In the genomic region with DNA sequence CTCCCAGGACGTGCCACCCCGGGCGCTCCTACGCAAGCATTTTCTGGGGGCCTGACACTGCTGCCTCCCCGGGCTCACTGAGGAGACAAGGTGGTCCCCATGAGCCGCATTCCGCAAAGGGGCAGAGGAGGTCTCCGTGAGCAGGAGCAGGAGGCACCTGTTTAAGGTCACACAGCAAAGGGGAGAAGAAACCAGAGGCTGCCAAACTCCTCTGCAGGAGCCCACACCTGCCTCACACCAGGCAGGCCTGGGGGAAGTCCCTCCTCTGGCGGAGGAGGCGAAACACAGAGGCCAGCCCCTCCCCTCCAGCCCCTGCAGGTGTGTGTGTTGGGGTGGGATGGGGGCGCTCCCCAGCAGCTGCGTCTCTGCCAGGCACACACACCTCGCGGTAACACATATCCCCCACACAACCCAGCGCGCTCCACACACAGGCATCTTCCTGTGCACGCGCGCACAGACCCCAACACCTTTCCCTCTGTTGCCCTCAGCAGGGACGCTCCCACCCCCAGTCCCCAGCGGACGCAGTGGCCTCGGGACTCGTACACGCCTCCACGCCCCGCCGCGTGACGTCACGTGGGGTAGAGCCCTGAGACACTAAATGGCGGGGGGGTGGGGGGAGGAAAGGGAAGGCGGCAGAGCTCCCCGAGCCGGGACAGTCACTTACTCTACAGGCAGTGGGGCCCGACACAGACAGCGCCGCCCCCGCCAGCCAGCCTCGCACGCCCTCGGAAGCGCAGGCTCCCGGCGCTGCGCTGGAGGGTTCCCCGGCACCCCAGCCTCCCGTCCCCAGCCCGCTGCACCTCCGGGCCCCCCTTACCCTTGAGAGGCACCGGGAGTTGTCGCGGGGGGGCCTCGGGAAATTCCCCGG, we compare ENCODE assay signal across 8 cellular contexts. TPM values are rescaled to one million over a fixed set of nuclear protein-coding genes. Genes with fewer than 3 reads are reported as not detected.
DNase-seq lines count a peak whose midpoint lies in the region; ATAC-seq and TF ChIP-seq lines count a peak whose summit lies in the region.

No MANE protein-coding gene starts in this region.

- no peak for TF ChIP-seq CTCF in gastrocnemius medialis (IDR thresholded peaks at IDR 0.05 in 4 of 5, conservative IDR thresholded peaks at IDR 0.05 in 1 of 5)
- TF ChIP-seq CTCF in testis (IDR thresholded peaks at IDR 0.05) = no peak

- no peaks in the 10 kb centered on the region for H3K27me3 ChIP-seq in effector memory CD4-positive, alpha-beta T cell (replicated peaks; ENCODE audit: control insufficient read depth, insufficient read depth, low read length, poor library complexity, severe bottlenecking)
- H3K27me3 ChIP-seq in gastrocnemius medialis (peaks cover 46 to 70% (median 56%) of the 10 kb centered on the region in 3 donors), testis (no peaks in the 10 kb centered on the region)

- TF ChIP-seq POLR2A in gastrocnemius medialis (IDR thresholded peaks at IDR 0.05) (no peak), testis (IDR thresholded peaks at IDR 0.05) (no peak)

- WGBS in testis, 2 donors = 2 to 4% methylated on average over 15 to 51 of the region's 55 CpGs

- in situ Hi-C loops in gastrocnemius medialis (cut with MboI; ENCODE audit: low sequenced_read_pairs in 4 of 4) = no loop called here

- no peaks in the 10 kb centered on the region for H3K36me3 ChIP-seq in effector memory CD4-positive, alpha-beta T cell (ENCODE audit: control insufficient read depth, insufficient read depth, low read length)
- no peaks in the 10 kb centered on the region for H3K36me3 ChIP-seq in gastrocnemius medialis
- no peaks in the 10 kb centered on the region for H3K36me3 ChIP-seq in testis (ENCODE audit: low read depth, missing control alignments)

- peak; percentile 85 for DNase-seq in COLO668 (lab: John Stamatoyannopoulos, UW; ENCODE audit: unreplicated experiment)
- DNase-seq in activated CD4-positive, alpha-beta T cell treated with anti-CD3 and anti-CD28 coated beads for 1 hour = peak; percentile 75
- DNase-seq in effector memory CD4-positive, alpha-beta T cell = peak; percentile 85 to 89 (median 86)
- DNase-seq in gastrocnemius medialis = no peak
- no peak for DNase-seq in KG1 (lab: John Stamatoyannopoulos, UW)
- no peak for DNase-seq in testis

- intact Hi-C loops in gastrocnemius medialis (cut with DNase I; ENCODE audit: low total_unique reads) = no loop called here
- intact Hi-C loops in testis (cut with DNase I; ENCODE audit: low total_unique reads) = no loop called here

- no peaks in the 10 kb centered on the region for H3K9me3 ChIP-seq in effector memory CD4-positive, alpha-beta T cell (ENCODE audit: control insufficient read depth, low read length)
- H3K9me3 ChIP-seq in gastrocnemius medialis (no peaks in the 10 kb centered on the region), testis (no peaks in the 10 kb centered on the region)

- ATAC-seq in GM19372 (IDR thresholded peaks at IDR 0.05; ENCODE audit: low read depth, unreplicated experiment) = peak; percentile 74
- ATAC-seq in HG03442 (IDR thresholded peaks at IDR 0.05; ENCODE audit: unreplicated experiment) = peak; percentile 68
- no peak for ATAC-seq in gastrocnemius medialis

- peaks cover 54% of the 10 kb centered on the region for H3K4me1 ChIP-seq in effector memory CD4-positive, alpha-beta T cell (ENCODE audit: control insufficient read depth, insufficient read depth, low read length, poor library complexity, severe bottlenecking)
- H3K4me1 ChIP-seq in gastrocnemius medialis (peaks cover 0 to 10% of the 10 kb centered on the region in 2 donors), testis (peaks cover 24% of the 10 kb centered on the region)

- peak overlapping the region; percentile 58 for H3K4me3 ChIP-seq in effector memory CD4-positive, alpha-beta T cell (ENCODE audit: insufficient read depth, low read depth, low read length, poor library complexity, severe bottlenecking)
- H3K4me3 ChIP-seq in gastrocnemius medialis (peak overlapping the region in 3 of 4 donors; percentile 17 to 32 (median 28)), testis (peak overlapping the region in 1 of 2 donors; percentile 35)

- H3K27ac ChIP-seq in effector memory CD4-positive, alpha-beta T cell (ENCODE audit: insufficient read depth, low read length, poor library complexity, severe bottlenecking) = peak overlapping the region; percentile 84
- H3K27ac ChIP-seq in gastrocnemius medialis (no peak overlapping the region), testis (no peak overlapping the region)

RNA-seq across cellular contexts. Expression of a gene that starts 0.5 kb away (rescaled TPM):
- total RNA-seq in gastrocnemius medialis = not detected
- total RNA-seq in testis = 1 to 10 TPM; 1.5 to 2.5 TPM
- polyA plus RNA-seq in testis (ENCODE audit: insufficient read depth, low read depth, low replicate concordance) = 2.1 TPM

RNA-seq across cellular contexts. Expression of a gene that starts 20.5 kb away (rescaled TPM):
- 1 to 10 TPM in 2 of 4 donors, under 1 TPM in 2; 0.36 to 3.9 (median 2.1) TPM for total RNA-seq in gastrocnemius medialis
- 10 to 100 TPM in 1 of 2 donors, 1 to 10 TPM in 1; 5.5 to 46.5 TPM for total RNA-seq in testis
- polyA plus RNA-seq in testis (ENCODE audit: insufficient read depth, low read depth, low replicate concordance) = 2.7 TPM

RNA-seq across cellular contexts. Expression of a gene that starts 48.5 kb away (rescaled TPM):
- total RNA-seq in gastrocnemius medialis (10 to 100 TPM in 3 of 4 donors, 1 to 10 TPM in 1; 8.3 to 65.4 (median 44.3) TPM), testis (under 1 TPM; 0.25 to 0.39 TPM)
- 0.40 TPM for polyA plus RNA-seq in testis (ENCODE audit: insufficient read depth, low read depth, low replicate concordance)

Comparison
In these comparisons a context has a peak if more than half of its experiments do, and no peak if none do; other contexts are left out.
1. DNase-seq: peak in COLO668 (single experiment), activated CD4-positive, alpha-beta T cell treated with anti-CD3 and anti-CD28 coated beads for 1 hour (single experiment) and effector memory CD4-positive, alpha-beta T cell (3 of 3); none in gastrocnemius medialis (0 of 2), KG1 (single experiment) and testis (single experiment).
2. ATAC-seq: peak in GM19372 (single experiment) and HG03442 (single experiment); none in gastrocnemius medialis (0 of 2).
3. RNA of a gene that starts 48.5 kb away (total RNA-seq): 8.3 to 65.4 TPM in gastrocnemius medialis; 0.25 to 0.39 TPM in testis; every median in the first group is over 4 times any median in the second.